ENCODE assay signal across 1 cellular context in genomic region chr9:126376311-126376902, GRCh38.
TF ChIP-seq lines count a peak whose summit lies in the region.

No MANE protein-coding gene starts in this region.

TF ChIP-seq in HepG2, 621 proteins besides CTCF, POLR2A, EP300 and RAD21 (continued from another document):
- TF ChIP-seq ZNF329 (CRISPR knock-in tag; IDR thresholded peaks at IDR 0.05; ENCODE audit: low read depth) = no peak
- no peak for TF ChIP-seq ZNF550 (CRISPR knock-in tag; IDR thresholded peaks at IDR 0.05; ENCODE audit: borderline replicate concordance)
- no peak for TF ChIP-seq HOXA5 (CRISPR knock-in tag; IDR thresholded peaks at IDR 0.05)
- TF ChIP-seq MTA1 (CRISPR knock-in tag; IDR thresholded peaks at IDR 0.05; ENCODE audit: borderline replicate concordance) = peak; percentile 94; the same call in 1 of the 2 replicates
- TF ChIP-seq, protein P1, sequence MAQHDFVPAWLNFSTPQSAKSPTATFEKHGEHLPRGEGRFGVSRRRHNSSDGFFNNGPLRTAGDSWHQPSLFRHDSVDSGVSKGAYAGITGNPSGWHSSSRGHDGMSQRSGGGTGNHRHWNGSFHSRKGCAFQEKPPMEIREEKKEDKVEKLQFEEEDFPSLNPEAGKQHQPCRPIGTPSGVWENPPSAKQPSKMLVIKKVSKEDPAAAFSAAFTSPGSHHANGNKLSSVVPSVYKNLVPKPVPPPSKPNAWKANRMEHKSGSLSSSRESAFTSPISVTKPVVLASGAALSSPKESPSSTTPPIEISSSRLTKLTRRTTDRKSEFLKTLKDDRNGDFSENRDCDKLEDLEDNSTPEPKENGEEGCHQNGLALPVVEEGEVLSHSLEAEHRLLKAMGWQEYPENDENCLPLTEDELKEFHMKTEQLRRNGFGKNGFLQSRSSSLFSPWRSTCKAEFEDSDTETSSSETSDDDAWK (CRISPR knock-in tag; IDR thresholded peaks at IDR 0.05) = no peak
- TF ChIP-seq ZNF83 (CRISPR knock-in tag; IDR thresholded peaks at IDR 0.05; ENCODE audit: borderline replicate concordance) = no peak
- TF ChIP-seq RXRA (CRISPR knock-in tag; IDR thresholded peaks at IDR 0.05) = peak; percentile 86
- no peak for TF ChIP-seq NBN (conservative IDR thresholded peaks at IDR 0.05)
- TF ChIP-seq ZNF441 (CRISPR knock-in tag; IDR thresholded peaks at IDR 0.05; ENCODE audit: borderline replicate concordance) = no peak
- no peak for TF ChIP-seq ZEB1 (IDR thresholded peaks at IDR 0.05; ENCODE audit: insufficient replicate concordance, low read depth)
- TF ChIP-seq SALL1 (CRISPR knock-in tag; IDR thresholded peaks at IDR 0.05) = peak; percentile 72
- TF ChIP-seq NFKB2 (CRISPR knock-in tag; IDR thresholded peaks at IDR 0.05; ENCODE audit: borderline replicate concordance) = 0 out of 2 replicates have a peak, but pooled peaks have one; percentile 26
- TF ChIP-seq ZSCAN20 (CRISPR knock-in tag; IDR thresholded peaks at IDR 0.05; ENCODE audit: borderline replicate concordance) = no peak
- no peak for TF ChIP-seq FIP1L1 (IDR thresholded peaks at IDR 0.05; ENCODE audit: borderline replicate concordance, insufficient read depth, low read depth, low read length)
- TF ChIP-seq WIZ (CRISPR knock-in tag; IDR thresholded peaks at IDR 0.05) = no peak
- TF ChIP-seq, protein P2, sequence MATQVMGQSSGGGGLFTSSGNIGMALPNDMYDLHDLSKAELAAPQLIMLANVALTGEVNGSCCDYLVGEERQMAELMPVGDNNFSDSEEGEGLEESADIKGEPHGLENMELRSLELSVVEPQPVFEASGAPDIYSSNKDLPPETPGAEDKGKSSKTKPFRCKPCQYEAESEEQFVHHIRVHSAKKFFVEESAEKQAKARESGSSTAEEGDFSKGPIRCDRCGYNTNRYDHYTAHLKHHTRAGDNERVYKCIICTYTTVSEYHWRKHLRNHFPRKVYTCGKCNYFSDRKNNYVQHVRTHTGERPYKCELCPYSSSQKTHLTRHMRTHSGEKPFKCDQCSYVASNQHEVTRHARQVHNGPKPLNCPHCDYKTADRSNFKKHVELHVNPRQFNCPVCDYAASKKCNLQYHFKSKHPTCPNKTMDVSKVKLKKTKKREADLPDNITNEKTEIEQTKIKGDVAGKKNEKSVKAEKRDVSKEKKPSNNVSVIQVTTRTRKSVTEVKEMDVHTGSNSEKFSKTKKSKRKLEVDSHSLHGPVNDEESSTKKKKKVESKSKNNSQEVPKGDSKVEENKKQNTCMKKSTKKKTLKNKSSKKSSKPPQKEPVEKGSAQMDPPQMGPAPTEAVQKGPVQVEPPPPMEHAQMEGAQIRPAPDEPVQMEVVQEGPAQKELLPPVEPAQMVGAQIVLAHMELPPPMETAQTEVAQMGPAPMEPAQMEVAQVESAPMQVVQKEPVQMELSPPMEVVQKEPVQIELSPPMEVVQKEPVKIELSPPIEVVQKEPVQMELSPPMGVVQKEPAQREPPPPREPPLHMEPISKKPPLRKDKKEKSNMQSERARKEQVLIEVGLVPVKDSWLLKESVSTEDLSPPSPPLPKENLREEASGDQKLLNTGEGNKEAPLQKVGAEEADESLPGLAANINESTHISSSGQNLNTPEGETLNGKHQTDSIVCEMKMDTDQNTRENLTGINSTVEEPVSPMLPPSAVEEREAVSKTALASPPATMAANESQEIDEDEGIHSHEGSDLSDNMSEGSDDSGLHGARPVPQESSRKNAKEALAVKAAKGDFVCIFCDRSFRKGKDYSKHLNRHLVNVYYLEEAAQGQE (IDR thresholded peaks at IDR 0.05; ENCODE audit: borderline replicate concordance in 1 of 2, low read depth in 1 of 2, low read length in 2 of 2) = peak in 1 of 2 experiments; percentile 24; a peak in 1 of 4 replicates
